Comparison of ENCODE assay signal across 10 cellular contexts in genomic region chr3:36456784-36457183, GRCh38.
"Had no signal": no experiment of that assay in that cellular context is flagged by ENCODE, and none has a peak within 500 bp of the region (broad histone marks: within the 10 kb centered on the region; RNA-seq: fewer than 3 reads in every experiment).

No MANE protein-coding gene starts in this region.

- H3K4me3 ChIP-seq: GM23248, GM23338, HAP-1 had no signal

- H3K9me3 Mint-ChIP-seq: GM23338, H9, HFFc6 had no signal

- H3K36me3 ChIP-seq: HAP-1 had no signal

- DNase-seq: GM23248, GOT3, H7, H9, HCEC 1CT, HFFc6 had no signal

- H3K9ac ChIP-seq: GM23248 had no signal

- H3K4me3 Mint-ChIP-seq: GM23338, H9, HFFc6 had no signal

- H3K9me3 ChIP-seq: HAP-1 had no signal

- H3K4me2 ChIP-seq: GM23338 had no signal

- H3K4me1 ChIP-seq: HAP-1 had no signal

- FAIRE-seq: H1 had no signal

- H2AFZ ChIP-seq: GM23248, GM23338 had no signal

- H3K27ac Mint-ChIP-seq: GM23338, HFFc6 had no signal

- H3K4me1 Mint-ChIP-seq: GM23338, H9 had no signal

- ATAC-seq: GM23338, HCT116 had no signal

- H3K27ac ChIP-seq: GM23248 had no signal
